8 cellular contexts compared by ENCODE assay signal in the genomic region with DNA sequence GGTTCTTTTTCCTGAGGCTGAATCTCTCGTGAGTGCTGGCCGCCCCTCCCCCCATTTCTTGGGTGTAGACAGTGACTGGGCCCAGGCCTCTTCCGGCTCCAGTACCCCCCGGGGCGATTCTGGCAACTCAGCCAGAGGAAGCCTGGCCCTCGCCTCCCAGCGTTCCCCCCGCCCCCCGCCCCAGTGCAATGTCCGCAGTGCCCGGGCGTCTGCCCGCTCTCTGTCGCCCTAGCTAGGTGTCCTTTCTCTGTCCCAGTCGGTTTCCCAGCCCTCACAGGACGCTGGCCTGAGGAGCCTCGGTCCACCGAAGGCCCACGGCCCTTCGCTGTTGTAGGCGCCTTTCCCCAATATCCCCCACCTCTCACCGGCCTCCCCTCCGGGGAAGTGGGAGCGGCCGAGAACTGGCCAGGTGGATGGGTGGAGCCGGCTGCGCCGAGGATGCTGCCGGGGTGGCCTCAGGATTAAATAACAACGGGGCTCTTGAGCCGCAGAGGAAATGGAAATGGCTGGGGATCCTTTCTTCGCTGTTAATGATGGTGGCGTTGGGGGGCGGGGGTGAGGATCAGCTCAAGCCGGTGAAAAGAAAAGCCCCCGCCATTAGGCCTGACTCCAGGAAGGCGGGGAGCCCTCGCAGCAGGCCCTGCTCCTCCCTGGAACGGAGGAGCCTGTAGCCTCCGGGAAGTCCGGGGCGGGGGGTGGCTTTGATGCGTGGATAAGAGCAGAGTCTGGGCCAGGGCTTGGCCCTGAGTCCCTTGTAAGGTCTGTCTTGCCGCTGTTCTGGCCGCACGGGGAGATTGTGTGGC. TPM values are rescaled to one million over a fixed set of nuclear protein-coding genes. Genes with fewer than 3 reads are reported as not detected.
A peak's percentile ranks its signal among the peaks of the same experiment; 100 is the strongest.
DNase-seq lines count a peak whose midpoint lies in the region; ATAC-seq and TF ChIP-seq lines count a peak whose summit lies in the region.

No MANE protein-coding gene starts in this region.

- peak overlapping the region; percentile 78 for H3K4me3 Mint-ChIP-seq in activated CD8-positive, alpha-beta T cell treated with anti-CD3 and anti-CD28 coated beads for 36 hours
- H3K4me3 Mint-ChIP-seq in neural progenitor cell: peak overlapping the region; percentile 97

- no peaks in the 10 kb centered on the region for H3K36me3 Mint-ChIP-seq in activated CD8-positive, alpha-beta T cell treated with anti-CD3 and anti-CD28 coated beads for 36 hours (ENCODE audit: low read depth)
- H3K36me3 Mint-ChIP-seq in neural progenitor cell: no peaks in the 10 kb centered on the region

- no peak overlapping the region for H3K27ac ChIP-seq in neural progenitor cell

- peaks cover 43% of the 10 kb centered on the region for H3K4me1 ChIP-seq in neural progenitor cell

- no peaks in the 10 kb centered on the region for H3K9me3 Mint-ChIP-seq in activated CD8-positive, alpha-beta T cell treated with anti-CD3 and anti-CD28 coated beads for 36 hours
- no peaks in the 10 kb centered on the region for H3K9me3 Mint-ChIP-seq in neural progenitor cell

- H3K4me2 ChIP-seq in neural progenitor cell: peak overlapping the region; percentile 90

- TF ChIP-seq CTCF in activated CD8-positive, alpha-beta T cell treated with anti-CD3 and anti-CD28 coated beads for 36 hours (IDR thresholded peaks at IDR 0.05): no peak
- TF ChIP-seq CTCF in neural progenitor cell (IDR thresholded peaks at IDR 0.05): no peak

- peaks cover 61% of the 10 kb centered on the region for H4K20me1 ChIP-seq in neural progenitor cell (ENCODE audit: low read depth)

- H3K79me2 ChIP-seq in neural progenitor cell (ENCODE audit: low read depth): peaks cover 8% of the 10 kb centered on the region

- peaks cover 60% of the 10 kb centered on the region for H3K27me3 Mint-ChIP-seq in activated CD8-positive, alpha-beta T cell treated with anti-CD3 and anti-CD28 coated beads for 36 hours
- H3K27me3 Mint-ChIP-seq in neural progenitor cell (ENCODE audit: insufficient read depth, low read depth): peaks cover 10% of the 10 kb centered on the region

- peaks cover 46% of the 10 kb centered on the region for H3F3A ChIP-seq in neural progenitor cell (ENCODE audit: low read depth)

- peak overlapping the region; percentile 45 for H3K4me3 ChIP-seq in neural progenitor cell

- ATAC-seq in activated CD8-positive, alpha-beta T cell treated with anti-CD3 and anti-CD28 coated beads for 36 hours: peak; percentile 6
- no peak for ATAC-seq in GM21723 (IDR thresholded peaks at IDR 0.05; ENCODE audit: unreplicated experiment)
- no peak for ATAC-seq in GM19351 (IDR thresholded peaks at IDR 0.05; ENCODE audit: unreplicated experiment)

- CTCF ChIA-PET in activated CD8-positive, alpha-beta T cell treated with anti-CD3 and anti-CD28 coated beads for 36 hours (lab: Charles Lee): interaction anchor here (1.0 to 1.7 kb wide), 3 partner anchors 34 to 373 kb away, joined by 3 to 4 read pairs (median 4); no protein-coding TSS in a partner anchor

- peaks cover 76% of the 10 kb centered on the region for H3K27me3 ChIP-seq in neural progenitor cell

- peak overlapping the region; percentile 34 for H3K27ac Mint-ChIP-seq in activated CD8-positive, alpha-beta T cell treated with anti-CD3 and anti-CD28 coated beads for 36 hours
- peak overlapping the region; percentile 84 for H3K27ac Mint-ChIP-seq in neural progenitor cell

- H3K9me3 ChIP-seq in neural progenitor cell (ENCODE audit: low read depth): no peaks in the 10 kb centered on the region

- DNase-seq in DMS53 treated with DMSO at 0.1 percent for 48 hours (lab: John Stamatoyannopoulos, UW; ENCODE audit: unreplicated experiment): peak; percentile 66
- DNase-seq in M059J (ENCODE audit: low read depth): peak; percentile 89
- DNase-seq in activated CD8-positive, alpha-beta T cell treated with anti-CD3 and anti-CD28 coated beads for 36 hours: peak; percentile 43
- peak; percentile 68 for DNase-seq in fibroblast of the conjunctiva (ENCODE audit: low read depth)
- peak; percentile 84 for DNase-seq in neural progenitor cell (ENCODE audit: low spot score)
- no peak for DNase-seq in D341Med (ENCODE audit: low spot score)

- H3K4me1 Mint-ChIP-seq in activated CD8-positive, alpha-beta T cell treated with anti-CD3 and anti-CD28 coated beads for 36 hours (ENCODE audit: low read depth): peaks cover 27% of the 10 kb centered on the region
- H3K4me1 Mint-ChIP-seq in neural progenitor cell: peaks cover 49% of the 10 kb centered on the region

- POLR2A ChIA-PET in activated CD8-positive, alpha-beta T cell treated with anti-CD3 and anti-CD28 coated beads for 36 hours (lab: Charles Lee): interaction anchor here (0.6 to 1.6 kb wide), 4 partner anchors 32 to 1344 kb away, joined by 3 to 8 read pairs (median 3); no protein-coding TSS in a partner anchor

- no peaks in the 10 kb centered on the region for H3K36me3 ChIP-seq in neural progenitor cell

- H3K9ac ChIP-seq in neural progenitor cell: no peak overlapping the region

- H2AFZ ChIP-seq in neural progenitor cell (replicated peaks): no peak overlapping the region

- intact Hi-C loops in activated CD8-positive, alpha-beta T cell treated with anti-CD3 and anti-CD28 coated beads for 36 hours (cut with micrococcal nuclease): no loop called here

RNA-seq across cellular contexts. Expression of gene SPRY4, which starts 1.1 kb away (rescaled TPM):
- total RNA-seq in M059J (2014; rRNA removed; shearing (Covaris generic)): 3.6 and 6.9 TPM in 2 replicates
- total RNA-seq in activated CD8-positive, alpha-beta T cell treated with anti-CD3 and anti-CD28 coated beads for 36 hours: 1 to 10 TPM in 1 of 2 experiments, under 1 TPM in 1; 0.90 to 1.0 TPM
- 0.13 and 1.7 TPM in 2 replicates for total RNA-seq in neural progenitor cell (ENCODE audit: low replicate concordance)
